In genomic region chr16:67173808-67174705, GRCh38 we compare ENCODE assay signal across 7 cellular contexts. TPM values are rescaled to one million over a fixed set of nuclear protein-coding genes. Genes with fewer than 3 reads are reported as not detected.
A peak's percentile ranks its signal among the peaks of the same experiment; 100 is the strongest.
DNase-seq lines count a peak whose midpoint lies in the region; ATAC-seq, FAIRE-seq and TF ChIP-seq lines count a peak whose summit lies in the region.

No MANE protein-coding gene starts in this region.

- no peaks in the 10 kb centered on the region for H3K36me3 ChIP-seq in duodenal mucosa (ENCODE audit: control insufficient read depth in 1 of 2, insufficient read depth in 2 of 2, low read length in 2 of 2)
- H3K36me3 ChIP-seq in HepG2 (replicated peaks in 1 of 2; ENCODE audit: control insufficient read depth in 1 of 2, insufficient read depth in 2 of 2, low read length in 2 of 2) = no peaks in the 10 kb centered on the region; a peak in 1 of 5 replicates

- peaks cover 60% of the 10 kb centered on the region for H3K4me1 Mint-ChIP-seq in activated CD4-positive, alpha-beta T cell treated with anti-CD3 and anti-CD28 coated beads, Interleukin-2, amount 10 ng/mL, durations not matched to agents 7 days and 5 days

- TF ChIP-seq CTCF in GM12865 (IDR thresholded peaks at IDR 0.05; ENCODE audit: insufficient read depth, low read depth, low read length, missing control alignments) (peak; percentile 18), HepG2 (CRISPR knock-in tag; IDR thresholded peaks at IDR 0.05) (peak; percentile 85)

- ATAC-seq in HG02642 (IDR thresholded peaks at IDR 0.05; ENCODE audit: poor library complexity, unreplicated experiment) (peak; percentile 35), HepG2 (peak; percentile 82)

- no peaks in the 10 kb centered on the region for H3K9me3 ChIP-seq in duodenal mucosa (ENCODE audit: control insufficient read depth in 1 of 2, low read length in 2 of 2)
- no peaks in the 10 kb centered on the region for H3K9me3 ChIP-seq in HepG2 (ENCODE audit: low read length)

- H4K20me1 ChIP-seq in HepG2 (ENCODE audit: insufficient read depth, low read length) = no peaks in the 10 kb centered on the region; the same call in 1 of the 2 replicates

- H3K9ac ChIP-seq in duodenal mucosa (ENCODE audit: low read depth in 1 of 2, low read length in 2 of 2) = peak overlapping the region; percentile 57 to 79
- H3K9ac ChIP-seq in HepG2 (ENCODE audit: insufficient read depth, low read depth, low read length) = peak overlapping the region; percentile 34

- no peaks in the 10 kb centered on the region for H3K79me2 ChIP-seq in HepG2 (ENCODE audit: insufficient read depth, low read length)

- peak overlapping the region; percentile 99 for H3K4me2 ChIP-seq in HepG2 (ENCODE audit: low read depth, low read length)

- TF ChIP-seq EP300 in HepG2 (IDR thresholded peaks at IDR 0.05; ENCODE audit: low read depth in 2 of 2, low read length in 2 of 2) (no peak), HepG2 (CRISPR knock-in tag; IDR thresholded peaks at IDR 0.05; ENCODE audit: borderline replicate concordance) (no peak)

- H3K27ac Mint-ChIP-seq in activated CD4-positive, alpha-beta T cell treated with anti-CD3 and anti-CD28 coated beads, Interleukin-2, amount 10 ng/mL, durations not matched to agents 7 days and 5 days = peak overlapping the region; percentile 71

- peaks cover 39% of the 10 kb centered on the region in 2 donors for H3K4me1 ChIP-seq in duodenal mucosa (ENCODE audit: control insufficient read depth in 1 of 2, insufficient read depth in 2 of 2, low read length in 2 of 2)
- peaks cover 63% of the 10 kb centered on the region for H3K4me1 ChIP-seq in HepG2 (ENCODE audit: insufficient read depth, low read length)

- no TSS peak for BruUV-seq in HepG2 (replicated peaks; lab: Mats Ljungman, UMichigan)

- H3K36me3 Mint-ChIP-seq in activated CD4-positive, alpha-beta T cell treated with anti-CD3 and anti-CD28 coated beads, Interleukin-2, amount 10 ng/mL, durations not matched to agents 7 days and 5 days (ENCODE audit: low read depth) = peaks cover 8% of the 10 kb centered on the region

- peak; percentile 82 for TF ChIP-seq RAD21 in HepG2 (CRISPR knock-in tag; IDR thresholded peaks at IDR 0.05)

- H3K4me3 Mint-ChIP-seq in activated CD4-positive, alpha-beta T cell treated with anti-CD3 and anti-CD28 coated beads, Interleukin-2, amount 10 ng/mL, durations not matched to agents 7 days and 5 days = peak overlapping the region; percentile 73

- H3K27me3 Mint-ChIP-seq in activated CD4-positive, alpha-beta T cell treated with anti-CD3 and anti-CD28 coated beads, Interleukin-2, amount 10 ng/mL, durations not matched to agents 7 days and 5 days = peaks cover 44% of the 10 kb centered on the region

- 15% methylated on average over 64 of the region's 71 CpGs for WGBS in HepG2 (ENCODE audit: low lambda C conversion rate)

- intact Hi-C loops in HepG2 (cut with micrococcal nuclease; ENCODE audit: unreplicated experiment) = no loop called here

- DNase-seq in GM12865 (ENCODE audit: low read depth) = peak; percentile 73
- peak; percentile 79 for DNase-seq in NCI-H2171 treated with DMSO at 0.1 percent for 48 hours (lab: John Stamatoyannopoulos, UW)
- peak; percentile 73 for DNase-seq in activated CD4-positive, alpha-beta T cell treated with anti-CD3 and anti-CD28 coated beads, Interleukin-2, amount 10 ng/mL, durations not matched to agents 7 days and 5 days
- DNase-seq in HepG2 (ENCODE audit: low spot score) = peak; percentile 82
- DNase-seq in stimulated activated CD8-positive, alpha-beta memory T cell treated with anti-CD3 and anti-CD28 coated beads, Interleukin-12 subunit alpha, Interleukin-12 subunit beta, amount 100 ng/mL, for 4 hours (ENCODE audit: low read depth) = peak; percentile 37

- H3K27me3 ChIP-seq in duodenal mucosa (ENCODE audit: control insufficient read depth in 1 of 2, insufficient read depth in 2 of 2, low read length in 2 of 2) (peaks cover under 1 to 8% of the 10 kb centered on the region in 2 donors), HepG2 (ENCODE audit: control insufficient read depth in 1 of 2, insufficient read depth in 2 of 2, low read length in 2 of 2) (peaks cover 0 to 2% of the 10 kb centered on the region in 2 experiments; a peak in 2 of 5 replicates)

- CTCF ChIA-PET in activated CD4-positive, alpha-beta T cell treated with anti-CD3 and anti-CD28 coated beads, Interleukin-2, amount 10 ng/mL, durations not matched to agents 7 days and 5 days (lab: Charles Lee) = interaction anchor here (0.6 to 11.2 kb wide), 16 partner anchors 9 to 312 kb away, joined by 3 to 137 read pairs (median 4); partner anchors contain the start of genes CES3, FBXL8, MATCAP1 and TRADD
- CTCF ChIA-PET in HepG2 (lab: Yijun Ruan, JAX; ENCODE audit: low intra/inter-chr PET ratio, low total read pairs) = interaction anchor here (1.5 kb wide), 1 partner anchor 12 kb away, joined by 5 read pairs; no protein-coding TSS in a partner anchor

- H3K27ac ChIP-seq in duodenal mucosa (ENCODE audit: low read depth, low read length) (peak overlapping the region; percentile 71), HepG2 (ENCODE audit: extremely low read length, insufficient read depth, low read length) (no peak overlapping the region)

- H3K9me3 Mint-ChIP-seq in activated CD4-positive, alpha-beta T cell treated with anti-CD3 and anti-CD28 coated beads, Interleukin-2, amount 10 ng/mL, durations not matched to agents 7 days and 5 days = no peaks in the 10 kb centered on the region

- H3K4me3 ChIP-seq in GM12865 (ENCODE audit: low read depth, low read length) (peak overlapping the region; percentile 53), duodenal mucosa (ENCODE audit: low read depth in 1 of 2, low read length in 2 of 2) (peak overlapping the region; percentile 63 to 76), HepG2 (replicated peaks in 1 of 3; ENCODE audit: insufficient read depth in 1 of 3, low read depth in 2 of 3, low read length in 3 of 3) (peak overlapping the region; percentile 52 to 75 (median 59))

- peak in 1 of 2 experiments; percentile 11; a peak in 1 of 4 replicates for TF ChIP-seq POLR2A in HepG2 (IDR thresholded peaks at IDR 0.05; ENCODE audit: insufficient read depth in 1 of 2, low read depth in 2 of 2, low read length in 2 of 2)

- in situ Hi-C loops in HepG2 (cut with HindIII; ENCODE audit: extremely low pct_ligation_motif_present, low pct_unique_long_range_greater_than_20kb) = no loop called here

- POLR2A ChIA-PET in activated CD4-positive, alpha-beta T cell treated with anti-CD3 and anti-CD28 coated beads, Interleukin-2, amount 10 ng/mL, durations not matched to agents 7 days and 5 days (lab: Charles Lee) = no interaction called here
- POLR2A ChIA-PET in HepG2 (lab: Yijun Ruan, JAX) = interaction anchor here (0.7 to 2.7 kb wide), 6 partner anchors 11 to 73 kb away, joined by 3 to 18 read pairs (median 4); partner anchors contain the start of genes B3GNT9, FHOD1 and MATCAP1

- peak; percentile 37 for FAIRE-seq in HepG2 (lab: Jason Lieb, UNC)

- no peak overlapping the region for H2AFZ ChIP-seq in HepG2 (ENCODE audit: low read length)

RNA-seq across cellular contexts. Expression of gene NOL3, which starts 3.7 kb away (rescaled TPM):
- 10 to 100 TPM in 1 of 2 experiments, 1 to 10 TPM in 1; 8.9 to 13.3 TPM for total RNA-seq in activated CD4-positive, alpha-beta T cell treated with anti-CD3 and anti-CD28 coated beads, Interleukin-2, amount 10 ng/mL, durations not matched to agents 7 days and 5 days
- total RNA-seq in HepG2 (2016; rRNA removed; fragmentation: Illumina TruSeq; extraction: Trizol) = 3.1 and 5.7 TPM in 2 replicates
- 0.91 and 1.1 TPM in 2 replicates for total RNA-seq in HepG2 (2016; cell fraction: cytosol; rRNA removed; fragmentation: Illumina TruSeq; extraction: Trizol; ENCODE audit: low read depth)
- total RNA-seq in HepG2 (2016; cell fraction: insoluble cytoplasmic fraction; rRNA removed; fragmentation: Illumina TruSeq; extraction: Trizol) = 3.8 and 4.1 TPM in 2 replicates
- total RNA-seq in HepG2 (2016; cell fraction: membrane; rRNA removed; fragmentation: Illumina TruSeq; extraction: Trizol) = 2.1 and 2.2 TPM in 2 replicates
- 2.7 and 3.0 TPM in 2 replicates for total RNA-seq in HepG2 (2016; cell fraction: nucleus; rRNA removed; fragmentation: Illumina TruSeq; extraction: Trizol)
- 20.5 and 23.3 TPM in 2 replicates for polyA plus RNA-seq in HepG2 (2011; rRNA removed)
- 9.2 and 14.1 TPM in 2 replicates for polyA plus RNA-seq in HepG2 (2011; cell fraction: cytosol; rRNA removed)
- 78.8 and 95.6 TPM in 2 replicates for polyA plus RNA-seq in HepG2 (2011; cell fraction: nucleus; rRNA removed)
- polyA plus RNA-seq in HepG2 (2012) = 23.5 and 26.3 TPM in 2 replicates
- polyA plus RNA-seq in HepG2 (2016; cell fraction: cytosol; fragmentation: Illumina TruSeq; extraction: Trizol; ENCODE audit: low read depth) = 1.1 and 1.3 TPM in 2 replicates
- 3.6 TPM in 2 replicates for polyA plus RNA-seq in HepG2 (2016; cell fraction: insoluble cytoplasmic fraction; fragmentation: Illumina TruSeq; extraction: Trizol; ENCODE audit: low read depth)
- 2.3 and 2.9 TPM in 2 replicates for polyA plus RNA-seq in HepG2 (2016; cell fraction: membrane; fragmentation: Illumina TruSeq; extraction: Trizol; ENCODE audit: low read depth)
- 18.2 and 26.0 TPM in 2 replicates for polyA plus RNA-seq in HepG2 (2016; cell fraction: nucleus; fragmentation: Illumina TruSeq; extraction: Trizol; ENCODE audit: insufficient read depth, low read depth)
- polyA minus RNA-seq in HepG2 (2011; rRNA and poly(A)+ RNA removed; ENCODE audit: low replicate concordance) = 5.4 and 16.0 TPM in 2 replicates
- 2.8 and 3.7 TPM in 2 replicates for polyA minus RNA-seq in HepG2 (2011; cell fraction: cytosol; rRNA and poly(A)+ RNA removed)
- polyA minus RNA-seq in HepG2 (2011; cell fraction: nucleus; rRNA and poly(A)+ RNA removed) = 14.3 and 16.3 TPM in 2 replicates

RNA-seq across cellular contexts. Expression of gene HSF4, which starts 9.5 kb away (rescaled TPM):
- 10 to 100 TPM; 49.6 to 58.1 TPM for total RNA-seq in activated CD4-positive, alpha-beta T cell treated with anti-CD3 and anti-CD28 coated beads, Interleukin-2, amount 10 ng/mL, durations not matched to agents 7 days and 5 days
- 0.41 and 3.5 TPM in 2 replicates for total RNA-seq in HepG2 (2016; rRNA removed; fragmentation: Illumina TruSeq; extraction: Trizol)
- 0.44 and 1.0 TPM in 2 replicates for total RNA-seq in HepG2 (2016; cell fraction: cytosol; rRNA removed; fragmentation: Illumina TruSeq; extraction: Trizol; ENCODE audit: low read depth)
- total RNA-seq in HepG2 (2016; cell fraction: insoluble cytoplasmic fraction; rRNA removed; fragmentation: Illumina TruSeq; extraction: Trizol) = 0.79 and 3.2 TPM in 2 replicates
- total RNA-seq in HepG2 (2016; cell fraction: membrane; rRNA removed; fragmentation: Illumina TruSeq; extraction: Trizol) = 0.59 and 0.68 TPM in 2 replicates
- 4.6 and 5.3 TPM in 2 replicates for total RNA-seq in HepG2 (2016; cell fraction: nucleus; rRNA removed; fragmentation: Illumina TruSeq; extraction: Trizol)
- 16.9 and 17.9 TPM in 2 replicates for polyA plus RNA-seq in HepG2 (2011; rRNA removed)
- polyA plus RNA-seq in HepG2 (2011; cell fraction: cytosol; rRNA removed) = 1.8 and 2.3 TPM in 2 replicates
- 319 and 364 TPM in 2 replicates for polyA plus RNA-seq in HepG2 (2011; cell fraction: nucleus; rRNA removed)
- 12.3 and 18.7 TPM in 2 replicates for polyA plus RNA-seq in HepG2 (2012)
- 0.77 TPM in 1 of 2 replicates, not detected in the other for polyA plus RNA-seq in HepG2 (2016; cell fraction: cytosol; fragmentation: Illumina TruSeq; extraction: Trizol; ENCODE audit: low read depth)
- polyA plus RNA-seq in HepG2 (2016; cell fraction: insoluble cytoplasmic fraction; fragmentation: Illumina TruSeq; extraction: Trizol; ENCODE audit: low read depth) = 0.87 and 1.1 TPM in 2 replicates
- 0.36 and 0.41 TPM in 2 replicates for polyA plus RNA-seq in HepG2 (2016; cell fraction: membrane; fragmentation: Illumina TruSeq; extraction: Trizol; ENCODE audit: low read depth)
- 18.4 and 20.6 TPM in 2 replicates for polyA plus RNA-seq in HepG2 (2016; cell fraction: nucleus; fragmentation: Illumina TruSeq; extraction: Trizol; ENCODE audit: insufficient read depth, low read depth)
- polyA minus RNA-seq in HepG2 (2011; rRNA and poly(A)+ RNA removed; ENCODE audit: low replicate concordance) = 7.7 and 14.1 TPM in 2 replicates
- 1.1 TPM in 1 of 2 replicates, not detected in the other for polyA minus RNA-seq in HepG2 (2011; cell fraction: cytosol; rRNA and poly(A)+ RNA removed)
- polyA minus RNA-seq in HepG2 (2011; cell fraction: nucleus; rRNA and poly(A)+ RNA removed) = 19.5 and 25.2 TPM in 2 replicates

RNA-seq across cellular contexts. Expression of gene MATCAP1, which starts 9.7 kb away (rescaled TPM):
- 10 to 100 TPM; 47.5 to 51.4 TPM for total RNA-seq in activated CD4-positive, alpha-beta T cell treated with anti-CD3 and anti-CD28 coated beads, Interleukin-2, amount 10 ng/mL, durations not matched to agents 7 days and 5 days
- 4.4 and 11.2 TPM in 2 replicates for total RNA-seq in HepG2 (2016; rRNA removed; fragmentation: Illumina TruSeq; extraction: Trizol)
- total RNA-seq in HepG2 (2016; cell fraction: cytosol; rRNA removed; fragmentation: Illumina TruSeq; extraction: Trizol; ENCODE audit: low read depth) = 1.6 and 1.8 TPM in 2 replicates
- 2.7 and 10.6 TPM in 2 replicates for total RNA-seq in HepG2 (2016; cell fraction: insoluble cytoplasmic fraction; rRNA removed; fragmentation: Illumina TruSeq; extraction: Trizol)
- total RNA-seq in HepG2 (2016; cell fraction: membrane; rRNA removed; fragmentation: Illumina TruSeq; extraction: Trizol) = 2.7 and 2.9 TPM in 2 replicates
- total RNA-seq in HepG2 (2016; cell fraction: nucleus; rRNA removed; fragmentation: Illumina TruSeq; extraction: Trizol) = 17.2 and 18.4 TPM in 2 replicates
- polyA plus RNA-seq in HepG2 (2011; rRNA removed) = 24.5 and 27.2 TPM in 2 replicates
- 8.7 and 14.3 TPM in 2 replicates for polyA plus RNA-seq in HepG2 (2011; cell fraction: cytosol; rRNA removed)
- polyA plus RNA-seq in HepG2 (2011; cell fraction: nucleus; rRNA removed) = 237 and 259 TPM in 2 replicates
- 13.7 and 14.6 TPM in 2 replicates for polyA plus RNA-seq in HepG2 (2012)
- 0.87 TPM in 2 replicates for polyA plus RNA-seq in HepG2 (2016; cell fraction: cytosol; fragmentation: Illumina TruSeq; extraction: Trizol; ENCODE audit: low read depth)
- 2.4 and 4.1 TPM in 2 replicates for polyA plus RNA-seq in HepG2 (2016; cell fraction: insoluble cytoplasmic fraction; fragmentation: Illumina TruSeq; extraction: Trizol; ENCODE audit: low read depth)
- polyA plus RNA-seq in HepG2 (2016; cell fraction: membrane; fragmentation: Illumina TruSeq; extraction: Trizol; ENCODE audit: low read depth) = 2.0 and 2.4 TPM in 2 replicates
- polyA plus RNA-seq in HepG2 (2016; cell fraction: nucleus; fragmentation: Illumina TruSeq; extraction: Trizol; ENCODE audit: insufficient read depth, low read depth) = 49.4 and 51.7 TPM in 2 replicates
- polyA minus RNA-seq in HepG2 (2011; rRNA and poly(A)+ RNA removed; ENCODE audit: low replicate concordance) = 9.7 and 21.1 TPM in 2 replicates
- 3.8 and 4.3 TPM in 2 replicates for polyA minus RNA-seq in HepG2 (2011; cell fraction: cytosol; rRNA and poly(A)+ RNA removed)
- polyA minus RNA-seq in HepG2 (2011; cell fraction: nucleus; rRNA and poly(A)+ RNA removed) = 45.8 and 47.5 TPM in 2 replicates

RNA-seq across cellular contexts. Expression of gene FBXL8, which starts 14.3 kb away (rescaled TPM):
- total RNA-seq in activated CD4-positive, alpha-beta T cell treated with anti-CD3 and anti-CD28 coated beads, Interleukin-2, amount 10 ng/mL, durations not matched to agents 7 days and 5 days = 10 to 100 TPM; 35.7 to 46.6 TPM
- 1.5 and 3.9 TPM in 2 replicates for total RNA-seq in HepG2 (2016; rRNA removed; fragmentation: Illumina TruSeq; extraction: Trizol)
- total RNA-seq in HepG2 (2016; cell fraction: cytosol; rRNA removed; fragmentation: Illumina TruSeq; extraction: Trizol; ENCODE audit: low read depth) = 0.81 and 0.88 TPM in 2 replicates
- total RNA-seq in HepG2 (2016; cell fraction: insoluble cytoplasmic fraction; rRNA removed; fragmentation: Illumina TruSeq; extraction: Trizol) = 1.2 and 3.5 TPM in 2 replicates
- 1.9 and 2.3 TPM in 2 replicates for total RNA-seq in HepG2 (2016; cell fraction: membrane; rRNA removed; fragmentation: Illumina TruSeq; extraction: Trizol)
- 4.6 and 4.8 TPM in 2 replicates for total RNA-seq in HepG2 (2016; cell fraction: nucleus; rRNA removed; fragmentation: Illumina TruSeq; extraction: Trizol)
- polyA plus RNA-seq in HepG2 (2011; rRNA removed) = 9.3 and 10.9 TPM in 2 replicates
- 3.2 and 6.0 TPM in 2 replicates for polyA plus RNA-seq in HepG2 (2011; cell fraction: cytosol; rRNA removed)
- polyA plus RNA-seq in HepG2 (2011; cell fraction: nucleus; rRNA removed) = 173 and 222 TPM in 2 replicates
- polyA plus RNA-seq in HepG2 (2012) = 5.8 and 7.5 TPM in 2 replicates
- polyA plus RNA-seq in HepG2 (2016; cell fraction: cytosol; fragmentation: Illumina TruSeq; extraction: Trizol; ENCODE audit: low read depth) = 0.17 and 0.29 TPM in 2 replicates
- 2.0 and 2.2 TPM in 2 replicates for polyA plus RNA-seq in HepG2 (2016; cell fraction: insoluble cytoplasmic fraction; fragmentation: Illumina TruSeq; extraction: Trizol; ENCODE audit: low read depth)
- 0.58 and 0.92 TPM in 2 replicates for polyA plus RNA-seq in HepG2 (2016; cell fraction: membrane; fragmentation: Illumina TruSeq; extraction: Trizol; ENCODE audit: low read depth)
- polyA plus RNA-seq in HepG2 (2016; cell fraction: nucleus; fragmentation: Illumina TruSeq; extraction: Trizol; ENCODE audit: insufficient read depth, low read depth) = 9.5 and 16.0 TPM in 2 replicates
- polyA minus RNA-seq in HepG2 (2011; rRNA and poly(A)+ RNA removed; ENCODE audit: low replicate concordance) = 4.6 and 9.2 TPM in 2 replicates
- polyA minus RNA-seq in HepG2 (2011; cell fraction: cytosol; rRNA and poly(A)+ RNA removed) = 2.9 and 3.2 TPM in 2 replicates
- 19.1 and 22.3 TPM in 2 replicates for polyA minus RNA-seq in HepG2 (2011; cell fraction: nucleus; rRNA and poly(A)+ RNA removed)

RNA-seq across cellular contexts. Expression of gene TRADD, which starts 14.3 kb away (rescaled TPM):
- 10 to 100 TPM; 47.2 to 57.5 TPM for total RNA-seq in activated CD4-positive, alpha-beta T cell treated with anti-CD3 and anti-CD28 coated beads, Interleukin-2, amount 10 ng/mL, durations not matched to agents 7 days and 5 days
- total RNA-seq in HepG2 (2016; rRNA removed; fragmentation: Illumina TruSeq; extraction: Trizol) = 6.2 and 7.8 TPM in 2 replicates
- total RNA-seq in HepG2 (2016; cell fraction: cytosol; rRNA removed; fragmentation: Illumina TruSeq; extraction: Trizol; ENCODE audit: low read depth) = 3.2 TPM in 2 replicates
- 6.8 and 9.0 TPM in 2 replicates for total RNA-seq in HepG2 (2016; cell fraction: insoluble cytoplasmic fraction; rRNA removed; fragmentation: Illumina TruSeq; extraction: Trizol)
- total RNA-seq in HepG2 (2016; cell fraction: membrane; rRNA removed; fragmentation: Illumina TruSeq; extraction: Trizol) = 4.6 and 4.9 TPM in 2 replicates
- total RNA-seq in HepG2 (2016; cell fraction: nucleus; rRNA removed; fragmentation: Illumina TruSeq; extraction: Trizol) = 4.8 and 4.9 TPM in 2 replicates
- 8.2 and 10.3 TPM in 2 replicates for polyA plus RNA-seq in HepG2 (2011; rRNA removed)
- polyA plus RNA-seq in HepG2 (2011; cell fraction: cytosol; rRNA removed) = 9.8 and 13.8 TPM in 2 replicates
- 22.9 and 28.2 TPM in 2 replicates for polyA plus RNA-seq in HepG2 (2011; cell fraction: nucleus; rRNA removed)
- polyA plus RNA-seq in HepG2 (2012) = 5.3 TPM in 2 replicates
- polyA plus RNA-seq in HepG2 (2016; cell fraction: cytosol; fragmentation: Illumina TruSeq; extraction: Trizol; ENCODE audit: low read depth) = 3.1 and 3.6 TPM in 2 replicates
- 5.3 and 5.9 TPM in 2 replicates for polyA plus RNA-seq in HepG2 (2016; cell fraction: insoluble cytoplasmic fraction; fragmentation: Illumina TruSeq; extraction: Trizol; ENCODE audit: low read depth)
- 3.2 and 3.8 TPM in 2 replicates for polyA plus RNA-seq in HepG2 (2016; cell fraction: membrane; fragmentation: Illumina TruSeq; extraction: Trizol; ENCODE audit: low read depth)
- 11.5 and 13.8 TPM in 2 replicates for polyA plus RNA-seq in HepG2 (2016; cell fraction: nucleus; fragmentation: Illumina TruSeq; extraction: Trizol; ENCODE audit: insufficient read depth, low read depth)
- 3.4 and 5.6 TPM in 2 replicates for polyA minus RNA-seq in HepG2 (2011; rRNA and poly(A)+ RNA removed; ENCODE audit: low replicate concordance)
- 4.1 and 5.0 TPM in 2 replicates for polyA minus RNA-seq in HepG2 (2011; cell fraction: cytosol; rRNA and poly(A)+ RNA removed)
- 5.0 TPM in 2 replicates for polyA minus RNA-seq in HepG2 (2011; cell fraction: nucleus; rRNA and poly(A)+ RNA removed)

Comparison
In these comparisons a context has a peak if more than half of its experiments do, and no peak if none do; other contexts are left out.
1. RNA of gene HSF4, which starts 9.5 kb away (total RNA-seq): 49.6 to 58.1 TPM in activated CD4-positive, alpha-beta T cell treated with anti-CD3 and anti-CD28 coated beads, Interleukin-2, amount 10 ng/mL, durations not matched to agents 7 days and 5 days; 0.41 to 5.3 TPM in HepG2; every median in the first group is over 4 times any median in the second.
2. Peak in every context shown above with its lines, with median percentiles within 50 percentile points of each other: DNase-seq and H3K4me3 ChIP-seq.